In genomic region chr12:56864318-56864717, GRCh38 we compare ENCODE assay signal across 30 cellular contexts.
"Had no signal": no experiment of that assay in that cellular context is flagged by ENCODE, and none has a peak within 500 bp of the region (broad histone marks: within the 10 kb centered on the region; RNA-seq: fewer than 3 reads in every experiment).

No MANE protein-coding gene starts in this region.

- H3K27me3 ChIP-seq: ascending aorta, cardiac muscle cell, hepatocyte, right atrium auricular region had no signal

- H3K4me3 Mint-ChIP-seq: activated CD4-positive, alpha-beta memory T cell treated with anti-CD3 and anti-CD28 coated beads, Interleukin-2, amount 10 ng/mL, durations not matched to agents 7 days and 5 days; activated CD4-positive, alpha-beta T cell treated with anti-CD3 and anti-CD28 coated beads, Interleukin-2, amount 10 ng/mL, durations not matched to agents 7 days and 5 days; activated naive CD4-positive, alpha-beta T cell treated with anti-CD3 and anti-CD28 coated beads, Interleukin-2, amount 10 ng/mL, durations not matched to agents 7 days and 5 days; activated naive CD8-positive, alpha-beta T cell treated with anti-CD3 and anti-CD28 coated beads, Interleukin-2, amount 10 ng/mL, durations not matched to agents 7 days and 5 days; activated T-cell treated with anti-CD3 and anti-CD28 coated beads, Interleukin-2, amount 50 U/mL, for 24 hours; brain; naive thymus-derived CD4-positive, alpha-beta T cell; T-helper 1 cell treated with Interleukin-12 subunit alpha and Interleukin-12 subunit beta and Interleukin-4 antibody, amounts not matched to agents 30 μg/mL and 1 μg/mL, for 36 hours had no signal

- DNase-seq: activated CD4-positive, alpha-beta memory T cell treated with anti-CD3 and anti-CD28 coated beads, Interleukin-2, amount 10 ng/mL, durations not matched to agents 7 days and 5 days; activated CD4-positive, alpha-beta T cell treated with anti-CD3 and anti-CD28 coated beads for 1 hour; activated CD4-positive, alpha-beta T cell treated with anti-CD3 and anti-CD28 coated beads, Interleukin-2, amount 10 ng/mL, durations not matched to agents 7 days and 5 days; activated CD8-positive, alpha-beta memory T cell treated with anti-CD3 and anti-CD28 coated beads, Interleukin-2, amount 50 U/mL, for 48 hours; activated gamma-delta T cell; activated naive CD4-positive, alpha-beta T cell treated with anti-CD3 and anti-CD28 coated beads, Interleukin-2, amount 10 ng/mL, durations not matched to agents 7 days and 5 days; activated naive CD8-positive, alpha-beta T cell treated with anti-CD3 and anti-CD28 coated beads, Interleukin-2, amount 10 ng/mL, durations not matched to agents 7 days and 5 days; activated T-cell treated with anti-CD3 and anti-CD28 coated beads, Interleukin-2, amount 50 U/mL, for 24 hours; cerebellar nuclear complex; dorsolateral prefrontal cortex; effector memory CD4-positive, alpha-beta T cell; left cardiac atrium; midbrain; naive thymus-derived CD4-positive, alpha-beta T cell; psoas muscle; stimulated activated naive CD8-positive, alpha-beta T cell treated with anti-CD3 and anti-CD28 coated beads, Interleukin-15, Interleukin-2, amounts not matched to agents 100 U/mL and 50 U/mL, for 24 hours; T1000; trophoblast cell had no signal

- H3K4me1 ChIP-seq: ascending aorta, gastroesophageal sphincter, parathyroid adenoma, psoas muscle, right atrium auricular region had no signal

- H3K27ac Mint-ChIP-seq: activated CD4-positive, alpha-beta memory T cell treated with anti-CD3 and anti-CD28 coated beads, Interleukin-2, amount 10 ng/mL, durations not matched to agents 7 days and 5 days; activated CD4-positive, alpha-beta T cell treated with anti-CD3 and anti-CD28 coated beads, Interleukin-2, amount 10 ng/mL, durations not matched to agents 7 days and 5 days; activated naive CD4-positive, alpha-beta T cell treated with anti-CD3 and anti-CD28 coated beads, Interleukin-2, amount 10 ng/mL, durations not matched to agents 7 days and 5 days; activated naive CD8-positive, alpha-beta T cell treated with anti-CD3 and anti-CD28 coated beads, Interleukin-2, amount 10 ng/mL, durations not matched to agents 7 days and 5 days; activated T-cell treated with anti-CD3 and anti-CD28 coated beads, Interleukin-2, amount 50 U/mL, for 24 hours; brain; T-helper 1 cell treated with Interleukin-12 subunit alpha and Interleukin-12 subunit beta and Interleukin-4 antibody, amounts not matched to agents 30 μg/mL and 1 μg/mL, for 36 hours had no signal

- H3K27ac ChIP-seq: ascending aorta, cardiac muscle cell, coronary artery, dorsolateral prefrontal cortex, gastroesophageal sphincter, hepatocyte, parathyroid adenoma, psoas muscle, right atrium auricular region, thoracic aorta had no signal

- H3K9ac ChIP-seq: parathyroid adenoma had no signal

- H3K4me1 Mint-ChIP-seq: activated CD4-positive, alpha-beta memory T cell treated with anti-CD3 and anti-CD28 coated beads, Interleukin-2, amount 10 ng/mL, durations not matched to agents 7 days and 5 days; activated CD4-positive, alpha-beta T cell treated with anti-CD3 and anti-CD28 coated beads, Interleukin-2, amount 10 ng/mL, durations not matched to agents 7 days and 5 days; activated naive CD4-positive, alpha-beta T cell treated with anti-CD3 and anti-CD28 coated beads, Interleukin-2, amount 10 ng/mL, durations not matched to agents 7 days and 5 days; activated naive CD8-positive, alpha-beta T cell treated with anti-CD3 and anti-CD28 coated beads, Interleukin-2, amount 10 ng/mL, durations not matched to agents 7 days and 5 days; brain had no signal

- H2AFZ ChIP-seq: hepatocyte, parathyroid adenoma had no signal

- H3K79me2 ChIP-seq: hepatocyte, parathyroid adenoma had no signal

- FAIRE-seq: keratinocyte, urothelium cell line had no signal

- H3K36me3 Mint-ChIP-seq: activated naive CD8-positive, alpha-beta T cell treated with anti-CD3 and anti-CD28 coated beads, Interleukin-2, amount 10 ng/mL, durations not matched to agents 7 days and 5 days had no signal

- ATAC-seq: gastroesophageal sphincter; left cardiac atrium; naive thymus-derived CD4-positive, alpha-beta T cell; psoas muscle; stimulated activated naive CD8-positive, alpha-beta T cell treated with anti-CD3 and anti-CD28 coated beads, Interleukin-15, Interleukin-2, amounts not matched to agents 100 U/mL and 50 U/mL, for 24 hours had no signal

- H3K4me3 ChIP-seq: ascending aorta, cardiac muscle cell, coronary artery, dorsolateral prefrontal cortex, gastroesophageal sphincter, hepatocyte, psoas muscle, right atrium auricular region, thoracic aorta had no signal

- H3K27me3 Mint-ChIP-seq: activated CD4-positive, alpha-beta memory T cell treated with anti-CD3 and anti-CD28 coated beads, Interleukin-2, amount 10 ng/mL, durations not matched to agents 7 days and 5 days had no signal

- H3K4me2 ChIP-seq: hepatocyte had no signal

- H3K36me3 ChIP-seq: ascending aorta, cardiac muscle cell, gastroesophageal sphincter, right atrium auricular region, thoracic aorta had no signal
